In the genomic region with DNA sequence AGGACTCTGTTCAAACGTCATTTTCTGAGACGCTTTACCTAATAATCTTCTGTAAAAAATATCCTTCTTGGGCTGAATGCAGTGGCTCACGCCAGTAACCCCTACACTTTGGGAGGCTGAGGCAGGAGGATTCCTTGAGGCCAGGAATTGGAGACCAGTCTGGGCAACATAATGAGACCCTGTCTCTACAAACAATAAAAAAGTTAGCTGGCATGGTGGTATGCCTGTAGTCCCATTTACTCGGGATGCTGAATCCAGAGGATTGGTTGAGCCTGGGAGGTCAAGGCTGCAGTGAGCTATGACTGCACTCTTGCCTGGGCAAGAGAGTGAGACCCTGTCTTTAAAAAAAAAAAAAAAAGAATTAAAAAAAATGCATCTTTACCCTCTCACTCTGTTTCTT, we compare ENCODE assay signal across 15 cellular contexts. TPM values are rescaled to one million over a fixed set of nuclear protein-coding genes. Genes with fewer than 3 reads are reported as not detected.
DNase-seq lines count a peak whose midpoint lies in the region; ATAC-seq and TF ChIP-seq lines count a peak whose summit lies in the region.
"Had no signal": no experiment of that assay in that cellular context is flagged by ENCODE, and none has a peak within 500 bp of the region (broad histone marks: within the 10 kb centered on the region; RNA-seq: fewer than 3 reads in every experiment).

No MANE protein-coding gene starts in this region.

- no peak for DNase-seq in activated T-cell treated with anti-CD3 and anti-CD28 coated beads, Interleukin-2, amount 50 U/mL, for 72 hours
- DNase-seq in activated T-cell treated with anti-CD3 and anti-CD28 coated beads for 4 hours: no peak
- no peak for DNase-seq in activated B cell treated with CpG ODN at 0.5 μM for 24 hours
- no peak for DNase-seq in endothelial cell (ENCODE audit: low spot score)
- no peak for DNase-seq in left cardiac atrium
- DNase-seq in islet precursor cell: no peak
- DNase-seq: amniotic stem cell, GOT3, left colon, NCI-H1092, NCI-H526, PC-3, stomach had no signal

- peak overlapping the region; percentile 69 to 75 for H3K4me3 Mint-ChIP-seq in activated T-cell treated with anti-CD3 and anti-CD28 coated beads, Interleukin-2, amount 50 U/mL, for 72 hours
- H3K4me3 Mint-ChIP-seq in activated B cell treated with CpG ODN at 0.5 μM for 24 hours (peak overlapping the region; percentile 58), endothelial cell (ENCODE audit: unreplicated experiment) (no peak overlapping the region)
- H3K4me3 Mint-ChIP-seq in stimulated activated memory B cell treated with anti-CD40 and anti-IgM and Interleukin-4, amounts not matched to agents 10 μg/mL and 1 μg/mL and 100 μg/mL, for 72 hours: peak overlapping the region; percentile 47

- no peak for TF ChIP-seq CTCF in activated B cell treated with CpG ODN at 0.5 μM for 24 hours (IDR thresholded peaks at IDR 0.05)
- TF ChIP-seq CTCF in endothelial cell (IDR thresholded peaks at IDR 0.05; ENCODE audit: unreplicated experiment): no peak

- no peak for ATAC-seq in activated T-cell treated with anti-CD3 and anti-CD28 coated beads, Interleukin-2, amount 50 U/mL, for 72 hours (replicated peaks in 1 of 2)
- ATAC-seq in activated B cell treated with CpG ODN at 0.5 μM for 24 hours (ENCODE audit: low read depth) (no peak), HG03432 (IDR thresholded peaks at IDR 0.05; ENCODE audit: unreplicated experiment) (no peak), left cardiac atrium (no peak)
- ATAC-seq in stimulated activated memory B cell treated with anti-CD40 and anti-IgM and Interleukin-4, amounts not matched to agents 10 μg/mL and 1 μg/mL and 100 μg/mL, for 72 hours: no peak
- ATAC-seq: left colon, PC-3 had no signal

- peaks cover 6 to 8% of the 10 kb centered on the region in 2 donors for H3K9me3 Mint-ChIP-seq in activated T-cell treated with anti-CD3 and anti-CD28 coated beads, Interleukin-2, amount 50 U/mL, for 72 hours
- H3K9me3 Mint-ChIP-seq in activated B cell treated with CpG ODN at 0.5 μM for 24 hours (peaks cover 2% of the 10 kb centered on the region), endothelial cell (ENCODE audit: unreplicated experiment) (no peaks in the 10 kb centered on the region)
- no peaks in the 10 kb centered on the region for H3K9me3 Mint-ChIP-seq in stimulated activated memory B cell treated with anti-CD40 and anti-IgM and Interleukin-4, amounts not matched to agents 10 μg/mL and 1 μg/mL and 100 μg/mL, for 72 hours

- CTCF ChIA-PET in activated B cell treated with CpG ODN at 0.5 μM for 24 hours (lab: Charles Lee): no interaction called here

- peaks cover 82% of the 10 kb centered on the region for H3K4me1 Mint-ChIP-seq in activated T-cell treated with anti-CD3 and anti-CD28 coated beads, Interleukin-2, amount 50 U/mL, for 72 hours (ENCODE audit: low read depth)
- H3K4me1 Mint-ChIP-seq in activated B cell treated with CpG ODN at 0.5 μM for 24 hours: peaks cover 66% of the 10 kb centered on the region
- peaks cover 25% of the 10 kb centered on the region for H3K4me1 Mint-ChIP-seq in endothelial cell (ENCODE audit: unreplicated experiment)
- H3K4me1 Mint-ChIP-seq in stimulated activated memory B cell treated with anti-CD40 and anti-IgM and Interleukin-4, amounts not matched to agents 10 μg/mL and 1 μg/mL and 100 μg/mL, for 72 hours: peaks cover 62% of the 10 kb centered on the region

- peaks cover 28 to 59% of the 10 kb centered on the region in 2 donors for H3K36me3 Mint-ChIP-seq in activated T-cell treated with anti-CD3 and anti-CD28 coated beads, Interleukin-2, amount 50 U/mL, for 72 hours (ENCODE audit: insufficient read depth in 2 of 2)
- H3K36me3 Mint-ChIP-seq in activated B cell treated with CpG ODN at 0.5 μM for 24 hours (ENCODE audit: low read depth) (peaks cover 51% of the 10 kb centered on the region), endothelial cell (ENCODE audit: low read depth, unreplicated experiment) (peaks cover 8% of the 10 kb centered on the region)
- peaks cover 63% of the 10 kb centered on the region for H3K36me3 Mint-ChIP-seq in stimulated activated memory B cell treated with anti-CD40 and anti-IgM and Interleukin-4, amounts not matched to agents 10 μg/mL and 1 μg/mL and 100 μg/mL, for 72 hours

- no peaks in the 10 kb centered on the region for H3K27me3 Mint-ChIP-seq in activated T-cell treated with anti-CD3 and anti-CD28 coated beads, Interleukin-2, amount 50 U/mL, for 72 hours (ENCODE audit: low read depth)
- no peaks in the 10 kb centered on the region for H3K27me3 Mint-ChIP-seq in activated B cell treated with CpG ODN at 0.5 μM for 24 hours
- H3K27me3 Mint-ChIP-seq in endothelial cell (ENCODE audit: unreplicated experiment): no peaks in the 10 kb centered on the region
- H3K27me3 Mint-ChIP-seq in stimulated activated memory B cell treated with anti-CD40 and anti-IgM and Interleukin-4, amounts not matched to agents 10 μg/mL and 1 μg/mL and 100 μg/mL, for 72 hours: no peaks in the 10 kb centered on the region

- POLR2A ChIA-PET in activated B cell treated with CpG ODN at 0.5 μM for 24 hours (lab: Charles Lee): interaction anchor here (0.5 to 0.6 kb wide), 2 partner anchors 47 to 57 kb away, joined by 3 read pairs; no protein-coding TSS in a partner anchor

- H3K27ac Mint-ChIP-seq in activated T-cell treated with anti-CD3 and anti-CD28 coated beads, Interleukin-2, amount 50 U/mL, for 72 hours: peak overlapping the region; percentile 89
- H3K27ac Mint-ChIP-seq in activated B cell treated with CpG ODN at 0.5 μM for 24 hours (peak overlapping the region; percentile 84), endothelial cell (ENCODE audit: unreplicated experiment) (peak overlapping the region; percentile 22)
- peak overlapping the region; percentile 86 for H3K27ac Mint-ChIP-seq in stimulated activated memory B cell treated with anti-CD40 and anti-IgM and Interleukin-4, amounts not matched to agents 10 μg/mL and 1 μg/mL and 100 μg/mL, for 72 hours

- intact Hi-C loops in activated B cell treated with CpG ODN at 0.5 μM for 24 hours (cut with micrococcal nuclease) (no loop called here), left cardiac atrium (cut with DNase I) (no loop called here)

RNA-seq across cellular contexts. Expression of a gene that starts 5.1 kb away (rescaled TPM):
- total RNA-seq in activated T-cell treated with anti-CD3 and anti-CD28 coated beads, Interleukin-2, amount 50 U/mL, for 72 hours: 10 to 100 TPM; 33.3 to 36.5 TPM
- total RNA-seq in activated B cell treated with CpG ODN at 0.5 μM for 24 hours (25.5 and 28.7 TPM in 2 replicates), endothelial cell (ENCODE audit: unreplicated experiment) (22.0 TPM), left cardiac atrium (10 to 100 TPM; 17.3 to 27.5 TPM)

RNA-seq across cellular contexts. Expression of a gene that starts 31.9 kb away (rescaled TPM):
- total RNA-seq in activated T-cell treated with anti-CD3 and anti-CD28 coated beads, Interleukin-2, amount 50 U/mL, for 72 hours: 1 to 10 TPM; 4.2 to 5.4 TPM
- total RNA-seq in activated B cell treated with CpG ODN at 0.5 μM for 24 hours: 1.8 and 2.6 TPM in 2 replicates
- 17.9 TPM for total RNA-seq in endothelial cell (ENCODE audit: unreplicated experiment)
- 100 to 1,000 TPM; 104 to 151 TPM for total RNA-seq in left cardiac atrium

Comparison
In these comparisons a context has a peak if more than half of its experiments do, and no peak if none do; other contexts are left out.
1. H3K27ac Mint-ChIP-seq: peak in every context shown above with its lines; median percentile 89 in activated T-cell treated with anti-CD3 and anti-CD28 coated beads, Interleukin-2, amount 50 U/mL, for 72 hours; 86 in stimulated activated memory B cell treated with anti-CD40 and anti-IgM and Interleukin-4, amounts not matched to agents 10 μg/mL and 1 μg/mL and 100 μg/mL, for 72 hours; 84 in activated B cell treated with CpG ODN at 0.5 μM for 24 hours; 22 in endothelial cell.